In the genomic region with DNA sequence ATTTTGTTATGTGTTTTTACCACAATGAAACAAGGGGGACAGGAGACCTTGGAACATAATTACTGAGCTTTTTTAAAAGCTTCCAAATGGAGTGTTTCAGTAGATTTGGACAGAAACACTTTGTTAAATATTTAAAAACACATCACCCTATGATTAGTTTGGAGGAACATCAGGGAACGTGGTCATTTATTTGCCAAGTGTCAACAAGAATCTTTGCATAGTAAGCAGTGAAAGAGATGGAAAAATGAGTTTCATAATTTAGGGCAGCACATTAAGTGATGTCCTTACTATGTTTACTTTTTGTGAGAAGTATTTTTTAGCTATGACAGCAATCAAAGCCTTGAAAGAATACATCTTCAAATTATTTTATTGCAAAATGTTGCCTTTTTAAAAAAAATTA, we compare ENCODE assay signal across 15 cellular contexts.
DNase-seq lines count a peak whose midpoint lies in the region; ATAC-seq, FAIRE-seq and TF ChIP-seq lines count a peak whose summit lies in the region.
"Had no signal": no experiment of that assay in that cellular context is flagged by ENCODE, and none has a peak within 500 bp of the region (broad histone marks: within the 10 kb centered on the region; RNA-seq: fewer than 3 reads in every experiment).

No MANE protein-coding gene starts in this region.

- H2AFZ ChIP-seq in HepG2 (ENCODE audit: low read length): no peak overlapping the region

- TF ChIP-seq RAD21 in liver (IDR thresholded peaks at IDR 0.05) (no peak), HepG2 (CRISPR knock-in tag; IDR thresholded peaks at IDR 0.05) (no peak)

- H3K4me2 ChIP-seq in HepG2 (ENCODE audit: low read depth, low read length): no peak overlapping the region

- intact Hi-C loops in HepG2 (cut with micrococcal nuclease; ENCODE audit: unreplicated experiment): no loop called here
- intact Hi-C loops in kidney (cut with DNase I): no loop called here
- intact Hi-C loops in colonic mucosa (cut with DNase I): no loop called here

- no peak overlapping the region for H3K9ac ChIP-seq in liver (ENCODE audit: low read depth in 1 of 2, low read length in 2 of 2)
- no peak overlapping the region for H3K9ac ChIP-seq in HepG2 (ENCODE audit: insufficient read depth, low read depth, low read length)
- H3K9ac ChIP-seq in kidney (ENCODE audit: low read length in 2 of 2): no peak overlapping the region
- H3K9ac ChIP-seq in colonic mucosa (ENCODE audit: low read depth in 2 of 2, low read length in 2 of 2): no peak overlapping the region

- H3K4me3 ChIP-seq in liver (ENCODE audit: low read depth in 1 of 3, low read length in 3 of 3) (no peak overlapping the region), HepG2 (replicated peaks in 1 of 3; ENCODE audit: insufficient read depth in 1 of 3, low read depth in 2 of 3, low read length in 3 of 3) (no peak overlapping the region), kidney (ENCODE audit: low read length in 2 of 2) (no peak overlapping the region), colonic mucosa (no peak overlapping the region)

- no TSS peak for BruUV-seq in HepG2 (replicated peaks; lab: Mats Ljungman, UMichigan)

- DNase-seq in HepG2 (ENCODE audit: low spot score): no peak
- DNase-seq in NCI-H774 (lab: John Stamatoyannopoulos, UW): peak; percentile 13
- DNase-seq in kidney: no peak
- DNase-seq in colonic mucosa: no peak
- DNase-seq in activated CD4-positive, alpha-beta T cell treated with anti-CD3 and anti-CD28 coated beads for 1 hour: no peak
- DNase-seq in stimulated activated CD4-positive, alpha-beta T cell treated with anti-CD3 and anti-CD28 coated beads, Interleukin-4, amount 100 ng/mL, for 4 hours: no peak
- DNase-seq: Caco-2; CD8-positive, alpha-beta T cell; GF-D8; GOT3; H9 had no signal

- H3K36me3 ChIP-seq in liver (ENCODE audit: control insufficient read depth in 4 of 4, insufficient read depth in 3 of 4, low read depth in 1 of 4, low read length in 3 of 4) (no peaks in the 10 kb centered on the region), HepG2 (replicated peaks in 1 of 2; ENCODE audit: control insufficient read depth in 1 of 2, insufficient read depth in 2 of 2, low read length in 2 of 2) (no peaks in the 10 kb centered on the region), kidney (ENCODE audit: control insufficient read depth in 1 of 2, insufficient read depth in 2 of 2, low read length in 2 of 2) (no peaks in the 10 kb centered on the region), colonic mucosa (no peaks in the 10 kb centered on the region)

- CTCF ChIA-PET in HepG2 (lab: Yijun Ruan, JAX; ENCODE audit: low intra/inter-chr PET ratio, low total read pairs): no interaction called here

- in situ Hi-C loops in HepG2 (cut with HindIII; ENCODE audit: extremely low pct_ligation_motif_present, low pct_unique_long_range_greater_than_20kb): no loop called here

- H3K9me3 ChIP-seq in liver (ENCODE audit: control insufficient read depth in 4 of 4, low read length in 3 of 4) (no peaks in the 10 kb centered on the region), HepG2 (ENCODE audit: low read length) (no peaks in the 10 kb centered on the region), kidney (ENCODE audit: control insufficient read depth in 1 of 2, low read length in 2 of 2) (no peaks in the 10 kb centered on the region), colonic mucosa (no peaks in the 10 kb centered on the region)
- H3K9me3 ChIP-seq: Caco-2 had no signal

- TF ChIP-seq CTCF in liver (IDR thresholded peaks at IDR 0.05; ENCODE audit: low read depth, low read length, missing input control) (no peak), HepG2 (CRISPR knock-in tag; IDR thresholded peaks at IDR 0.05) (no peak), kidney (IDR thresholded peaks at IDR 0.05; ENCODE audit: borderline replicate concordance, extremely low read depth, insufficient read depth) (no peak), colonic mucosa (IDR thresholded peaks at IDR 0.05) (no peak)

- ATAC-seq in HepG2: no peak
- ATAC-seq: CD8-positive, alpha-beta T cell had no signal

- WGBS in liver: 22% methylated on average over 1 of the region's 1 CpG
- WGBS in HepG2 (ENCODE audit: low lambda C conversion rate): 0% methylated on average over 1 of the region's 1 CpG

- peaks cover 0 to 22% (median 17%) of the 10 kb centered on the region in 4 donors for H3K4me1 ChIP-seq in liver (ENCODE audit: control insufficient read depth in 4 of 4, insufficient read depth in 4 of 4, low read length in 3 of 4)
- no peaks in the 10 kb centered on the region for H3K4me1 ChIP-seq in HepG2 (ENCODE audit: insufficient read depth, low read length)
- H3K4me1 ChIP-seq in kidney (ENCODE audit: control insufficient read depth in 1 of 2, insufficient read depth in 1 of 2, low read depth in 1 of 2, low read length in 2 of 2): no peaks in the 10 kb centered on the region
- H3K4me1 ChIP-seq in colonic mucosa: no peaks in the 10 kb centered on the region
- H3K4me1 ChIP-seq: Caco-2 had no signal

- TF ChIP-seq EP300 in HepG2 (IDR thresholded peaks at IDR 0.05; ENCODE audit: low read depth in 2 of 2, low read length in 2 of 2): no peak
- no peak for TF ChIP-seq EP300 in HepG2 (CRISPR knock-in tag; IDR thresholded peaks at IDR 0.05; ENCODE audit: borderline replicate concordance)

- FAIRE-seq in HepG2 (lab: Jason Lieb, UNC): no peak
- FAIRE-seq in kidney (lab: Jason Lieb, UNC): peak; percentile 8
- FAIRE-seq: GM19239, HTR-8/SVneo had no signal

- no peaks in the 10 kb centered on the region for H3K27me3 ChIP-seq in liver (ENCODE audit: control insufficient read depth in 4 of 4, insufficient read depth in 4 of 4, low read length in 3 of 4)
- H3K27me3 ChIP-seq in HepG2 (ENCODE audit: control insufficient read depth in 1 of 2, insufficient read depth in 2 of 2, low read length in 2 of 2): no peaks in the 10 kb centered on the region
- no peaks in the 10 kb centered on the region for H3K27me3 ChIP-seq in colonic mucosa

- H3K79me2 ChIP-seq in HepG2 (ENCODE audit: insufficient read depth, low read length): no peaks in the 10 kb centered on the region

- H3K27ac ChIP-seq in liver (ENCODE audit: low read depth in 1 of 2, low read length in 2 of 2): no peak overlapping the region
- H3K27ac ChIP-seq in HepG2 (ENCODE audit: extremely low read length, insufficient read depth, low read length): no peak overlapping the region
- H3K27ac ChIP-seq in kidney (ENCODE audit: low read depth in 2 of 2, low read length in 2 of 2): no peak overlapping the region
- H3K27ac ChIP-seq in colonic mucosa: no peak overlapping the region
- H3K27ac ChIP-seq: 22Rv1 had no signal

- no peak for TF ChIP-seq POLR2A in HepG2 (IDR thresholded peaks at IDR 0.05; ENCODE audit: insufficient read depth in 1 of 2, low read depth in 2 of 2, low read length in 2 of 2)

- H4K20me1 ChIP-seq in HepG2 (ENCODE audit: insufficient read depth, low read length): no peaks in the 10 kb centered on the region

- POLR2A ChIA-PET in HepG2 (lab: Yijun Ruan, JAX): no interaction called here

TF ChIP-seq in liver, 16 proteins besides CTCF, POLR2A, EP300 and RAD21 (continues in another document):
- TF ChIP-seq HNF4G (IDR thresholded peaks at IDR 0.05): no peak
- TF ChIP-seq, protein P1, sequence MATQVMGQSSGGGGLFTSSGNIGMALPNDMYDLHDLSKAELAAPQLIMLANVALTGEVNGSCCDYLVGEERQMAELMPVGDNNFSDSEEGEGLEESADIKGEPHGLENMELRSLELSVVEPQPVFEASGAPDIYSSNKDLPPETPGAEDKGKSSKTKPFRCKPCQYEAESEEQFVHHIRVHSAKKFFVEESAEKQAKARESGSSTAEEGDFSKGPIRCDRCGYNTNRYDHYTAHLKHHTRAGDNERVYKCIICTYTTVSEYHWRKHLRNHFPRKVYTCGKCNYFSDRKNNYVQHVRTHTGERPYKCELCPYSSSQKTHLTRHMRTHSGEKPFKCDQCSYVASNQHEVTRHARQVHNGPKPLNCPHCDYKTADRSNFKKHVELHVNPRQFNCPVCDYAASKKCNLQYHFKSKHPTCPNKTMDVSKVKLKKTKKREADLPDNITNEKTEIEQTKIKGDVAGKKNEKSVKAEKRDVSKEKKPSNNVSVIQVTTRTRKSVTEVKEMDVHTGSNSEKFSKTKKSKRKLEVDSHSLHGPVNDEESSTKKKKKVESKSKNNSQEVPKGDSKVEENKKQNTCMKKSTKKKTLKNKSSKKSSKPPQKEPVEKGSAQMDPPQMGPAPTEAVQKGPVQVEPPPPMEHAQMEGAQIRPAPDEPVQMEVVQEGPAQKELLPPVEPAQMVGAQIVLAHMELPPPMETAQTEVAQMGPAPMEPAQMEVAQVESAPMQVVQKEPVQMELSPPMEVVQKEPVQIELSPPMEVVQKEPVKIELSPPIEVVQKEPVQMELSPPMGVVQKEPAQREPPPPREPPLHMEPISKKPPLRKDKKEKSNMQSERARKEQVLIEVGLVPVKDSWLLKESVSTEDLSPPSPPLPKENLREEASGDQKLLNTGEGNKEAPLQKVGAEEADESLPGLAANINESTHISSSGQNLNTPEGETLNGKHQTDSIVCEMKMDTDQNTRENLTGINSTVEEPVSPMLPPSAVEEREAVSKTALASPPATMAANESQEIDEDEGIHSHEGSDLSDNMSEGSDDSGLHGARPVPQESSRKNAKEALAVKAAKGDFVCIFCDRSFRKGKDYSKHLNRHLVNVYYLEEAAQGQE (IDR thresholded peaks at IDR 0.05): no peak
- peak; percentile 41 for TF ChIP-seq YY1 (IDR thresholded peaks at IDR 0.05)

TF ChIP-seq in HepG2, 621 proteins besides CTCF, POLR2A, EP300 and RAD21:
- TF ChIP-seq NFE2L2 (IDR thresholded peaks at IDR 0.05; ENCODE audit: low read length): no peak
- no peak for TF ChIP-seq MXD4 (CRISPR knock-in tag; IDR thresholded peaks at IDR 0.05)
- TF ChIP-seq SIN3A (IDR thresholded peaks at IDR 0.05; ENCODE audit: borderline replicate concordance, low read depth, low read length): no peak
- TF ChIP-seq, protein P2, sequence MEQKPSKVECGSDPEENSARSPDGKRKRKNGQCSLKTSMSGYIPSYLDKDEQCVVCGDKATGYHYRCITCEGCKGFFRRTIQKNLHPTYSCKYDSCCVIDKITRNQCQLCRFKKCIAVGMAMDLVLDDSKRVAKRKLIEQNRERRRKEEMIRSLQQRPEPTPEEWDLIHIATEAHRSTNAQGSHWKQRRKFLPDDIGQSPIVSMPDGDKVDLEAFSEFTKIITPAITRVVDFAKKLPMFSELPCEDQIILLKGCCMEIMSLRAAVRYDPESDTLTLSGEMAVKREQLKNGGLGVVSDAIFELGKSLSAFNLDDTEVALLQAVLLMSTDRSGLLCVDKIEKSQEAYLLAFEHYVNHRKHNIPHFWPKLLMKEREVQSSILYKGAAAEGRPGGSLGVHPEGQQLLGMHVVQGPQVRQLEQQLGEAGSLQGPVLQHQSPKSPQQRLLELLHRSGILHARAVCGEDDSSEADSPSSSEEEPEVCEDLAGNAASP (CRISPR knock-in tag; IDR thresholded peaks at IDR 0.05; ENCODE audit: borderline replicate concordance): no peak
TF ChIP-seq in HepG2: peak in this region for 0.
